In genomic region chrX:146614693-146615524, GRCh38 we compare ENCODE assay signal across 18 cellular contexts.
A peak's percentile ranks its signal among the peaks of the same experiment; 100 is the strongest.
DNase-seq lines count a peak whose midpoint lies in the region; TF ChIP-seq lines count a peak whose summit lies in the region.
"Had no signal": no experiment of that assay in that cellular context is flagged by ENCODE, and none has a peak within 500 bp of the region (broad histone marks: within the 10 kb centered on the region; RNA-seq: fewer than 3 reads in every experiment).

No MANE protein-coding gene starts in this region.

- peaks cover 3% of the 10 kb centered on the region for H3K36me3 Mint-ChIP-seq in mesothelial cell of epicardium
- H3K36me3 Mint-ChIP-seq: CD8-positive, alpha-beta T cell had no signal

- peak overlapping the region; percentile 95 for H3K27ac Mint-ChIP-seq in mesothelial cell of epicardium
- H3K27ac Mint-ChIP-seq: CD8-positive, alpha-beta T cell had no signal

- DNase-seq in LNCaP clone FGC (ENCODE audit: low read depth) (peak; percentile 91), OCI-M1 (lab: John Stamatoyannopoulos, UW) (peak; percentile 57), mesothelial cell of epicardium (ENCODE audit: low spot score in 2 of 2, unreplicated experiment in 2 of 2) (no peak), 8988T (no peak), islet precursor cell (no peak), A172 (ENCODE audit: low spot score) (no peak), HUDEP-2 (lab: John Stamatoyannopoulos, UW; ENCODE audit: unreplicated experiment in 76 of 76) (no peak)
- DNase-seq: BE2C; CD8-positive, alpha-beta T cell; HCEC 1CT; KBM-7; NCI-H1092; NCI-H1930; NCI-H2227 treated with DMSO at 0.1 percent for 48 hours; NCI-H526 treated with DMSO at 0.1 percent for 48 hours; NK-92 treated with Interleukin-12 subunit alpha and Interleukin-12 subunit beta, amount 100 ng/mL, for 24 hours; PC-3 had no signal

- TF ChIP-seq CTCF in C4-2B (conservative IDR thresholded peaks at IDR 0.05) (no peak), LNCaP clone FGC (IDR thresholded peaks at IDR 0.05; ENCODE audit: control insufficient read depth, extremely low read depth, insufficient read depth) (no peak), mesothelial cell of epicardium (IDR thresholded peaks at IDR 0.05; ENCODE audit: unreplicated experiment) (no peak)

- peaks cover 24% of the 10 kb centered on the region for H3K9me3 Mint-ChIP-seq in mesothelial cell of epicardium
- H3K9me3 Mint-ChIP-seq: CD8-positive, alpha-beta T cell had no signal

- H3K4me3 Mint-ChIP-seq in mesothelial cell of epicardium: peak overlapping the region; percentile 31
- H3K4me3 Mint-ChIP-seq: CD8-positive, alpha-beta T cell had no signal

- H3K27ac ChIP-seq in C4-2B: peak overlapping the region; percentile 32; the same call in 1 of the 2 replicates

- H3K27me3 Mint-ChIP-seq in mesothelial cell of epicardium (ENCODE audit: low read depth): no peaks in the 10 kb centered on the region

- peaks cover 21% of the 10 kb centered on the region for H3K4me1 Mint-ChIP-seq in mesothelial cell of epicardium

- H3K4me3 ChIP-seq in LNCaP clone FGC (ENCODE audit: low read depth, low read length): peak overlapping the region; percentile 15

Comparison
In these comparisons a context has a peak if more than half of its experiments do, and no peak if none do; other contexts are left out.
1. DNase-seq: peak in LNCaP clone FGC (single experiment) and OCI-M1 (single experiment); none in mesothelial cell of epicardium (0 of 2), 8988T (single experiment), islet precursor cell (single experiment), A172 (single experiment) and HUDEP-2 (0 of 76).